In genomic region chr5:163455406-163455805, GRCh38 we compare ENCODE assay signal across 2 cellular contexts. TPM values are rescaled to one million over a fixed set of nuclear protein-coding genes. Genes with fewer than 3 reads are reported as not detected.
"Had no signal": no experiment of that assay in that cellular context is flagged by ENCODE, and none has a peak within 500 bp of the region (broad histone marks: within the 10 kb centered on the region; RNA-seq: fewer than 3 reads in every experiment).

No MANE protein-coding gene starts in this region.

RNA-seq across cellular contexts. Expression of gene HMMR, which starts 5.0 kb away (rescaled TPM):
- total RNA-seq: ascending aorta, body of pancreas had no signal
